In the genomic region with DNA sequence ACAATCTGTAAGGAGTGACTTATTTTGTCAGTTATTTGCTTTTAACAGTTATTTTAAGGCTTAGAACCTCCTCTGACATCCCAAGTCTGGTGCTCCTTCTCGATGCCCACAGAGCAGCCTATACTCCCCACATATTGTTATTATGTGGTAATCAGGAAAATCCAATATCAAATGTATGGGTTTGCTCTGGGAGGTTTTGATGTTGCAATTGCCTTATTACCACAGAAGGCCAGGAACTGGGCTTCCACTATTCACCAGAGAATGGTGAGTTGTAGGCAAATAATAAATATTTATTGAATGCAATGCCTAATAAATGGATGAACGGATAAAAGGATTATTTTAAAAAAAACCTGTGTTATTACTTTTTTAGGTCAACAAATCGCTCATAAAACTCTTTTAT, we compare ENCODE assay signal across 11 cellular contexts.
"Had no signal": no experiment of that assay in that cellular context is flagged by ENCODE, and none has a peak within 500 bp of the region (broad histone marks: within the 10 kb centered on the region; RNA-seq: fewer than 3 reads in every experiment).

No MANE protein-coding gene starts in this region.

- DNase-seq: cerebellar nuclear complex, foreskin keratinocyte, kidney, left ventricle myocardium inferior, lower lobe of right lung, right cardiac atrium had no signal

- H3K36me3 ChIP-seq: colonic mucosa, left ventricle myocardium inferior, lower lobe of right lung, neural progenitor cell, ovary, thoracic aorta, transverse colon had no signal

- H3K27ac ChIP-seq: colonic mucosa, foreskin keratinocyte, left ventricle myocardium inferior, lower lobe of right lung, neural progenitor cell, ovary, thoracic aorta had no signal

- H3K9me3 ChIP-seq: colonic mucosa, left ventricle myocardium inferior, lower lobe of right lung, ovary, thoracic aorta, transverse colon had no signal

- H3K27me3 ChIP-seq: colonic mucosa, foreskin keratinocyte, neural progenitor cell, ovary, transverse colon had no signal

- H3K4me1 ChIP-seq: foreskin keratinocyte, left ventricle myocardium inferior had no signal

- H3K4me3 ChIP-seq: colonic mucosa, left ventricle myocardium inferior, lower lobe of right lung, neural progenitor cell, ovary, thoracic aorta, transverse colon had no signal
